ENCODE assay signal across 8 cellular contexts in the genomic region with DNA sequence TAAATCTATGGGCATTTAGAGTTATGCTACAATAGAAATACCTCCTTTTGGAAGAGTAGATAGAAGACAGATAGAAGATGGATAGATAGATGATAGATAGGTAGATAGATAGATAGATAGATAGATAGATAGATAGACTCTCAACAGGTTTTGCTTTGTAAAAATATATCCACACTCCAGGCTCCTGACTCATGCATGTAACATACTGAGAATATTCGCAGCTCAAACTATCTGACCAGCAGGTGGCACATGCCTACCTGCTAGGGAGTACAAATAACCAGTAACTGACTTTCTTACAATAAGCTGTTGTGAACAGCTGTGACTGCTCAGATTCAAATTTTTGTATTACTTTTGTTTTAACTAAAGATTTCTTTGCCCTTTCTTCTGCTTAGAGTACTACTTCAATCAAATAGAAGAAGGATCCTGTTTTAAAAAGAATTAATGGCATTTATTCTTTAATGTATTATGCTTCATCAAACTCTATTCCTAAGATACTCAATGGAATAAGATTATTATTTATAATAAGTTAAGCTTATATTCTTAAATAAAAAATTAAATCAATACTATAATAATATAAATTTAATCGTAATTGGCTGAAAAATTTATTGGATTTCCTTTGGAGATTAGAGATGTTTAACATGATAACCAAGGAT. TPM values are rescaled to one million over a fixed set of nuclear protein-coding genes. Genes with fewer than 3 reads are reported as not detected.
A peak's percentile ranks its signal among the peaks of the same experiment; 100 is the strongest.
DNase-seq lines count a peak whose midpoint lies in the region; ATAC-seq, FAIRE-seq and TF ChIP-seq lines count a peak whose summit lies in the region.

No MANE protein-coding gene starts in this region.

- TF ChIP-seq CTCF in choroid plexus epithelial cell (conservative IDR thresholded peaks at IDR 0.05; ENCODE audit: low read depth, low read length) (peak; percentile 52), mucosa of descending colon (IDR thresholded peaks at IDR 0.05) (no peak)

- H3K4me1 ChIP-seq in mucosa of descending colon (ENCODE audit: low read depth) = no peaks in the 10 kb centered on the region

- H3K4me3 ChIP-seq in choroid plexus epithelial cell (ENCODE audit: low read depth, low read length) (no peak overlapping the region), mucosa of descending colon (no peak overlapping the region)

- DNase-seq in GM04504 (ENCODE audit: low read depth) (peak; percentile 21), HS-27A (ENCODE audit: low read depth) (peak; percentile 30), RPMI8226 (peak; percentile 48), choroid plexus epithelial cell (ENCODE audit: low read depth) (peak; percentile 56), mucosa of descending colon (peak in 2 of 3 donors; percentile 35 to 87), H54 (ENCODE audit: insufficient read length, low spot score) (no peak), NCI-H2227 treated with DMSO at 0.1 percent for 48 hours (lab: John Stamatoyannopoulos, UW) (no peak)

- TF ChIP-seq POLR2A in H54 (IDR thresholded peaks at IDR 0.05; ENCODE audit: low read depth, low read length) = no peak

- ATAC-seq in GM21447 (IDR thresholded peaks at IDR 0.05; ENCODE audit: unreplicated experiment) = peak; percentile 90
- peak; percentile 84 for ATAC-seq in mucosa of descending colon

- H3K9me3 ChIP-seq in mucosa of descending colon = no peaks in the 10 kb centered on the region

- H3K36me3 ChIP-seq in mucosa of descending colon (ENCODE audit: low read depth) = no peaks in the 10 kb centered on the region

- intact Hi-C loops in mucosa of descending colon (cut with DNase I, micrococcal nuclease) = loop anchor here in 1 of 2 donors (2.0 to 10.0 kb wide), 2 partner anchors 182 to 354 kb away; no protein-coding TSS in a partner anchor

- no peak for FAIRE-seq in H54 (lab: Jason Lieb, UNC)

RNA-seq across cellular contexts. Expression of gene CPNE8, which starts 15.8 kb away (rescaled TPM):
- total RNA-seq in mucosa of descending colon = 10 to 100 TPM; 23.4 to 31.5 (median 24.7) TPM

Comparison
In these comparisons a context has a peak if more than half of its experiments do, and no peak if none do; other contexts are left out.
1. DNase-seq: peak in GM04504 (single experiment), HS-27A (single experiment), RPMI8226 (single experiment), choroid plexus epithelial cell (single experiment) and mucosa of descending colon (2 of 3); none in H54 (single experiment) and NCI-H2227 treated with DMSO at 0.1 percent for 48 hours (single experiment).